ENCODE assay signal across 8 cellular contexts in genomic region chr17:47733047-47733413, GRCh38. TPM values are rescaled to one million over a fixed set of nuclear protein-coding genes. Genes with fewer than 3 reads are reported as not detected.
DNase-seq lines count a peak whose midpoint lies in the region; ATAC-seq and TF ChIP-seq lines count a peak whose summit lies in the region.

Gene TBX21 (plus strand): TSS chr17:47733236. CDS start chr17:47733455, 219 bp downstream.

- H3K4me1 Mint-ChIP-seq in CD4-positive, CD25-positive, alpha-beta regulatory T cell, result peaks cover 5 to 45% (median 6%) of the 10 kb centered on the region in 4 donors
- peaks cover 85% of the 10 kb centered on the region for H3K4me1 Mint-ChIP-seq in activated T-helper 1 cell treated with anti-CD3 and anti-CD28 coated beads, Interleukin-12 subunit alpha, Interleukin-12 subunit beta, Interleukin-2, Interleukin-4 antibody, amounts not matched to agents 30 ng/mL and 10 ng/mL and 1 ng/mL, durations not matched to agents 14 hours and 24 hours and 36 hours (ENCODE audit: low read depth)

- H3K4me3 Mint-ChIP-seq in CD4-positive, CD25-positive, alpha-beta regulatory T cell, result peak within 1 kb of the TSS; percentile 95 to 100 (median 98)
- peak within 1 kb of the TSS; percentile 100 for H3K4me3 Mint-ChIP-seq in activated T-helper 1 cell treated with anti-CD3 and anti-CD28 coated beads, Interleukin-12 subunit alpha, Interleukin-12 subunit beta, Interleukin-2, Interleukin-4 antibody, amounts not matched to agents 30 ng/mL and 10 ng/mL and 1 ng/mL, durations not matched to agents 14 hours and 24 hours and 36 hours

- intact Hi-C loops in Panc1 (cut with micrococcal nuclease; ENCODE audit: unreplicated experiment), result no loop called here
- intact Hi-C loops in activated T-helper 1 cell treated with anti-CD3 and anti-CD28 coated beads, Interleukin-12 subunit alpha, Interleukin-12 subunit beta, Interleukin-2, Interleukin-4 antibody, amounts not matched to agents 30 ng/mL and 10 ng/mL and 1 ng/mL, durations not matched to agents 14 hours and 24 hours and 36 hours (cut with micrococcal nuclease), result loop anchor here (1.0 to 10.0 kb wide), 7 partner anchors 12 to 408 kb away; partner anchors contain the start of genes EFCAB13 and SP2
- intact Hi-C loops in gastrocnemius medialis (cut with DNase I; ENCODE audit: low total_unique reads), result no loop called here

- no peaks in the 10 kb centered on the region for H3K36me3 Mint-ChIP-seq in CD4-positive, CD25-positive, alpha-beta regulatory T cell
- H3K36me3 Mint-ChIP-seq in activated T-helper 1 cell treated with anti-CD3 and anti-CD28 coated beads, Interleukin-12 subunit alpha, Interleukin-12 subunit beta, Interleukin-2, Interleukin-4 antibody, amounts not matched to agents 30 ng/mL and 10 ng/mL and 1 ng/mL, durations not matched to agents 14 hours and 24 hours and 36 hours (ENCODE audit: low read depth), result peaks cover 27% of the 10 kb centered on the region

- TF ChIP-seq POLR2A in gastrocnemius medialis (IDR thresholded peaks at IDR 0.05), result no peak

- H3K36me3 ChIP-seq in CD4-positive, CD25-positive, alpha-beta regulatory T cell (ENCODE audit: control insufficient read depth, insufficient read depth, low read length), result no peaks in the 10 kb centered on the region
- H3K36me3 ChIP-seq in Panc1 (ENCODE audit: control insufficient read depth, insufficient read depth, low read length) (no peaks in the 10 kb centered on the region), cardiac muscle cell (no peaks in the 10 kb centered on the region), gastrocnemius medialis (no peaks in the 10 kb centered on the region)

- peak; percentile 96 for ATAC-seq in CD4-positive, CD25-positive, alpha-beta regulatory T cell (ENCODE audit: low read depth in 2 of 2)
- peak; percentile 63 for ATAC-seq in GM19395 (IDR thresholded peaks at IDR 0.05; ENCODE audit: unreplicated experiment)
- ATAC-seq in Panc1, result peak; percentile 88
- ATAC-seq in gastrocnemius medialis, result peak in 1 of 2 donors; percentile 18

- peaks cover 2% of the 10 kb centered on the region for H3K27me3 ChIP-seq in CD4-positive, CD25-positive, alpha-beta regulatory T cell (ENCODE audit: control insufficient read depth, insufficient read depth, low read length)
- H3K27me3 ChIP-seq in HL-60 (ENCODE audit: insufficient read depth, poor library complexity, severe bottlenecking), result peaks cover 36% of the 10 kb centered on the region
- peaks cover 12% of the 10 kb centered on the region; the same call in 1 of the 2 replicates for H3K27me3 ChIP-seq in Panc1 (ENCODE audit: control insufficient read depth, insufficient read depth, low read length)
- peaks cover 70% of the 10 kb centered on the region for H3K27me3 ChIP-seq in cardiac muscle cell
- peaks cover 43% of the 10 kb centered on the region in 3 donors for H3K27me3 ChIP-seq in gastrocnemius medialis

- H3K27ac Mint-ChIP-seq in CD4-positive, CD25-positive, alpha-beta regulatory T cell, result peak within 1 kb of the TSS; percentile 48 to 88 (median 88)
- peak within 1 kb of the TSS; percentile 96 for H3K27ac Mint-ChIP-seq in activated T-helper 1 cell treated with anti-CD3 and anti-CD28 coated beads, Interleukin-12 subunit alpha, Interleukin-12 subunit beta, Interleukin-2, Interleukin-4 antibody, amounts not matched to agents 30 ng/mL and 10 ng/mL and 1 ng/mL, durations not matched to agents 14 hours and 24 hours and 36 hours

- CTCF ChIA-PET in Panc1 (lab: Charles Lee), result no interaction called here

- POLR2A ChIA-PET in Panc1 (lab: Charles Lee), result interaction anchor here (0.6 kb wide), 1 partner anchor 48 kb away, joined by 8 read pairs; no protein-coding TSS in a partner anchor

- TF ChIP-seq CTCF in HL-60 (IDR thresholded peaks at IDR 0.05; ENCODE audit: insufficient read depth, low read length), result no peak
- peak; percentile 74 for TF ChIP-seq CTCF in Panc1 (IDR thresholded peaks at IDR 0.05)
- peak; percentile 19 for TF ChIP-seq CTCF in cardiac muscle cell (IDR thresholded peaks at IDR 0.05; ENCODE audit: low read depth, low read length)
- peak in 1 of 5 experiments; percentile 23 for TF ChIP-seq CTCF in gastrocnemius medialis (IDR thresholded peaks at IDR 0.05 in 4 of 5, conservative IDR thresholded peaks at IDR 0.05 in 1 of 5)

- in situ Hi-C loops in Panc1 (cut with HindIII; ENCODE audit: low pct_unique_long_range_greater_than_20kb, low sequenced_read_pairs), result no loop called here
- in situ Hi-C loops in gastrocnemius medialis (cut with MboI; ENCODE audit: low sequenced_read_pairs in 4 of 4), result no loop called here

- no peaks in the 10 kb centered on the region for H3K9me3 Mint-ChIP-seq in CD4-positive, CD25-positive, alpha-beta regulatory T cell
- H3K9me3 Mint-ChIP-seq in activated T-helper 1 cell treated with anti-CD3 and anti-CD28 coated beads, Interleukin-12 subunit alpha, Interleukin-12 subunit beta, Interleukin-2, Interleukin-4 antibody, amounts not matched to agents 30 ng/mL and 10 ng/mL and 1 ng/mL, durations not matched to agents 14 hours and 24 hours and 36 hours, result no peaks in the 10 kb centered on the region

- peak; percentile 78 to 95 (median 87) for DNase-seq in CD4-positive, CD25-positive, alpha-beta regulatory T cell
- DNase-seq in HL-60 (ENCODE audit: low read depth in 1 of 2, low spot score in 1 of 2) (peak; percentile 63 to 88), Panc1 (ENCODE audit: low read depth, low spot score) (no peak), cardiac muscle cell (ENCODE audit: low read depth in 1 of 2, low spot score in 1 of 2) (peak; percentile 27 to 94), gastrocnemius medialis (peak; percentile 23 to 38), COLO829 (ENCODE audit: low spot score) (no peak)
- peak; percentile 83 for DNase-seq in activated T-helper 1 cell treated with anti-CD3 and anti-CD28 coated beads, Interleukin-12 subunit alpha, Interleukin-12 subunit beta, Interleukin-2, Interleukin-4 antibody, amounts not matched to agents 30 ng/mL and 10 ng/mL and 1 ng/mL, durations not matched to agents 14 hours and 24 hours and 36 hours (ENCODE audit: low spot score)

- peak within 1 kb of the TSS; percentile 69 for H3K27ac ChIP-seq in CD4-positive, CD25-positive, alpha-beta regulatory T cell (ENCODE audit: insufficient read depth, low read length, poor library complexity, severe bottlenecking)
- H3K27ac ChIP-seq in HL-60 (replicated peaks), result no peak within 1 kb of the TSS
- H3K27ac ChIP-seq in Panc1 (ENCODE audit: low read length), result no peak within 1 kb of the TSS
- no peak within 1 kb of the TSS for H3K27ac ChIP-seq in cardiac muscle cell
- no peak within 1 kb of the TSS for H3K27ac ChIP-seq in gastrocnemius medialis

- H3K4me3 ChIP-seq in CD4-positive, CD25-positive, alpha-beta regulatory T cell (ENCODE audit: low read depth, low read length), result peak within 1 kb of the TSS; percentile 69
- H3K4me3 ChIP-seq in HL-60 (replicated peaks; ENCODE audit: insufficient read depth, low read length) (peak within 1 kb of the TSS; percentile 22; the same call in 1 of the 2 replicates), Panc1 (ENCODE audit: low read depth in 2 of 2, low read length in 2 of 2) (peak within 1 kb of the TSS; percentile 28 to 32), cardiac muscle cell (peak within 1 kb of the TSS; percentile 41), gastrocnemius medialis (peak within 1 kb of the TSS; percentile 20 to 47 (median 34))

- H3K27me3 Mint-ChIP-seq in CD4-positive, CD25-positive, alpha-beta regulatory T cell, result peaks cover 10% of the 10 kb centered on the region
- H3K27me3 Mint-ChIP-seq in activated T-helper 1 cell treated with anti-CD3 and anti-CD28 coated beads, Interleukin-12 subunit alpha, Interleukin-12 subunit beta, Interleukin-2, Interleukin-4 antibody, amounts not matched to agents 30 ng/mL and 10 ng/mL and 1 ng/mL, durations not matched to agents 14 hours and 24 hours and 36 hours (ENCODE audit: insufficient read depth), result no peaks in the 10 kb centered on the region

- BruUV-seq in Panc1 (replicated peaks; lab: Mats Ljungman, UMichigan), result no TSS peak

- no peaks in the 10 kb centered on the region for H3K9me3 ChIP-seq in CD4-positive, CD25-positive, alpha-beta regulatory T cell (ENCODE audit: control insufficient read depth in 2 of 2, low read length in 2 of 2)
- H3K9me3 ChIP-seq in Panc1 (ENCODE audit: control insufficient read depth, insufficient read depth, low read depth, low read length), result no peaks in the 10 kb centered on the region
- H3K9me3 ChIP-seq in cardiac muscle cell (ENCODE audit: low read depth), result no peaks in the 10 kb centered on the region
- H3K9me3 ChIP-seq in gastrocnemius medialis, result no peaks in the 10 kb centered on the region

- H3K4me1 ChIP-seq in CD4-positive, CD25-positive, alpha-beta regulatory T cell (ENCODE audit: control insufficient read depth, insufficient read depth, low read length, poor library complexity, severe bottlenecking), result peaks cover 32% of the 10 kb centered on the region
- H3K4me1 ChIP-seq in Panc1 (ENCODE audit: control insufficient read depth, insufficient read depth, low read length) (no peaks in the 10 kb centered on the region), cardiac muscle cell (ENCODE audit: low read depth) (no peaks in the 10 kb centered on the region), gastrocnemius medialis (no peaks in the 10 kb centered on the region)

RNA-seq across cellular contexts. Expression of gene TBX21, which starts in this region (rescaled TPM):
- total RNA-seq in CD4-positive, CD25-positive, alpha-beta regulatory T cell, result 15.7 TPM
- polyA plus RNA-seq in CD4-positive, CD25-positive, alpha-beta regulatory T cell, result 1 to 10 TPM; 3.8 to 8.5 (median 5.2) TPM
- total RNA-seq in Panc1 (2021; ENCODE audit: unreplicated experiment) (0.10 TPM), cardiac muscle cell (1.0 and 2.9 TPM in 2 replicates), gastrocnemius medialis (1 to 10 TPM in 1 of 4 donors, under 1 TPM in 1, not detected in 2; 0.98 to 3.3 TPM)
- polyA plus RNA-seq in Panc1 (2012; ENCODE audit: insufficient read length), result not detected
- 89.8 and 90.8 TPM in 2 replicates for total RNA-seq in activated T-helper 1 cell treated with anti-CD3 and anti-CD28 coated beads, Interleukin-12 subunit alpha, Interleukin-12 subunit beta, Interleukin-2, Interleukin-4 antibody, amounts not matched to agents 30 ng/mL and 10 ng/mL and 1 ng/mL, durations not matched to agents 14 hours and 24 hours and 36 hours
- 0.12 and 1.5 TPM in 2 replicates for polyA plus RNA-seq in cardiac muscle cell

Comparison
In these comparisons a context has a peak if more than half of its experiments do, and no peak if none do; other contexts are left out.
1. Peak in ATAC-seq and H3K4me3 ChIP-seq in Panc1; RNA of the gene not detected or under 1 TPM.
2. DNase-seq: peak in CD4-positive, CD25-positive, alpha-beta regulatory T cell (3 of 3), HL-60 (2 of 2), activated T-helper 1 cell treated with anti-CD3 and anti-CD28 coated beads, Interleukin-12 subunit alpha, Interleukin-12 subunit beta, Interleukin-2, Interleukin-4 antibody, amounts not matched to agents 30 ng/mL and 10 ng/mL and 1 ng/mL, durations not matched to agents 14 hours and 24 hours and 36 hours (single experiment), cardiac muscle cell (2 of 2) and gastrocnemius medialis (2 of 2); none in Panc1 (single experiment) and COLO829 (single experiment).
3. Peak in every context shown above with its lines, with median percentiles within 50 percentile points of each other: H3K4me3 ChIP-seq.